1 cellular context compared by ENCODE assay signal in the genomic region with DNA sequence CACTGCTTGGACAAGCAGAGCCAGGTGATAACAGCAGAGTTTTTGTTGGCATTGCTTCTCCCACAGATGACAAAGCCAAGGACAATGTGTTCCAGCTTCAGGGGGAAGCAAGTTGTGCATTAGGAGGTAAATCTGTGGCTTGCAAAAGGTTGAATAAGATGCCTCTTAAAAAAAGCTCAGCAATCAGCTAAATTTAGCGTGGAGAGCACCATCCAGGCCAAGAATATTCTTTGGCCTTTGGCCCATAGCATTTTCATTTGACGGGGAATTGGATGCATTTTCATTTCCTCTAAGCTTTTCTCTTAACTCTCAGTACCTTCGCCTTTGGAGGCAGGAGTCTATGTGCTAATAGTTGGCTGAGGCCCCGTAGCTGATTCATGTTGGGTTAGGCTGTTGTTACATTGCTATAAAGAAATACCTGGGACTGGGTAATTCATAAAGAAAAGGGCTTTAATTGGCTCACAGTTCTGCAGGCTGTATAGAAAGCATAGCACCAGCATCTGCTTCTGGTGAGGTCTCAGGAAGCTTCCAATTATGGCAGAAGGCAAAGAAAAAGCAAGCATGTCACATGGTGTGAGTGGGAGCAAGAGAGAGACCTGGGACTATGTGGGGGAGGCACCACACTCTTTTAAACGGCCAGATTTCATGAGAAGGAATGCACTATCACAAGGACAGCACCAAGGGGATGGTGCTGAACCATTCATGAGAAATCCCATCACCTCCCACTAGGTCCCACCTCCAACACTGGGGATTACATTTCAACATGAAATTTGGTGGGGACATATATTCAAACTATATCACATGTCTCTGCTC.
TF ChIP-seq lines count a peak whose summit lies in the region.

No MANE protein-coding gene starts in this region.

TF ChIP-seq in IMR-90, 13 proteins besides CTCF, POLR2A, EP300 and RAD21:
- TF ChIP-seq, protein P1, sequence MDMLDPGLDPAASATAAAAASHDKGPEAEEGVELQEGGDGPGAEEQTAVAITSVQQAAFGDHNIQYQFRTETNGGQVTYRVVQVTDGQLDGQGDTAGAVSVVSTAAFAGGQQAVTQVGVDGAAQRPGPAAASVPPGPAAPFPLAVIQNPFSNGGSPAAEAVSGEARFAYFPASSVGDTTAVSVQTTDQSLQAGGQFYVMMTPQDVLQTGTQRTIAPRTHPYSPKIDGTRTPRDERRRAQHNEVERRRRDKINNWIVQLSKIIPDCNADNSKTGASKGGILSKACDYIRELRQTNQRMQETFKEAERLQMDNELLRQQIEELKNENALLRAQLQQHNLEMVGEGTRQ (IDR thresholded peaks at IDR 0.05; ENCODE audit: low read depth, low read length) = no peak
- TF ChIP-seq RFX5 (IDR thresholded peaks at IDR 0.05; ENCODE audit: low read depth, low read length) (no peak), MAFK (IDR thresholded peaks at IDR 0.05; ENCODE audit: low read depth, low read length) (no peak), MAZ (IDR thresholded peaks at IDR 0.05; ENCODE audit: borderline replicate concordance, low read depth, low read length) (no peak), NFE2L2 (IDR thresholded peaks at IDR 0.05; ENCODE audit: low read depth, low read length) (no peak), BHLHE40 (IDR thresholded peaks at IDR 0.05; ENCODE audit: low read depth, low read length) (no peak), RCOR1 (IDR thresholded peaks at IDR 0.05; ENCODE audit: insufficient replicate concordance, low read length) (no peak), CEBPB (IDR thresholded peaks at IDR 0.05; ENCODE audit: low read depth, low read length) (no peak)
